In the genomic region with DNA sequence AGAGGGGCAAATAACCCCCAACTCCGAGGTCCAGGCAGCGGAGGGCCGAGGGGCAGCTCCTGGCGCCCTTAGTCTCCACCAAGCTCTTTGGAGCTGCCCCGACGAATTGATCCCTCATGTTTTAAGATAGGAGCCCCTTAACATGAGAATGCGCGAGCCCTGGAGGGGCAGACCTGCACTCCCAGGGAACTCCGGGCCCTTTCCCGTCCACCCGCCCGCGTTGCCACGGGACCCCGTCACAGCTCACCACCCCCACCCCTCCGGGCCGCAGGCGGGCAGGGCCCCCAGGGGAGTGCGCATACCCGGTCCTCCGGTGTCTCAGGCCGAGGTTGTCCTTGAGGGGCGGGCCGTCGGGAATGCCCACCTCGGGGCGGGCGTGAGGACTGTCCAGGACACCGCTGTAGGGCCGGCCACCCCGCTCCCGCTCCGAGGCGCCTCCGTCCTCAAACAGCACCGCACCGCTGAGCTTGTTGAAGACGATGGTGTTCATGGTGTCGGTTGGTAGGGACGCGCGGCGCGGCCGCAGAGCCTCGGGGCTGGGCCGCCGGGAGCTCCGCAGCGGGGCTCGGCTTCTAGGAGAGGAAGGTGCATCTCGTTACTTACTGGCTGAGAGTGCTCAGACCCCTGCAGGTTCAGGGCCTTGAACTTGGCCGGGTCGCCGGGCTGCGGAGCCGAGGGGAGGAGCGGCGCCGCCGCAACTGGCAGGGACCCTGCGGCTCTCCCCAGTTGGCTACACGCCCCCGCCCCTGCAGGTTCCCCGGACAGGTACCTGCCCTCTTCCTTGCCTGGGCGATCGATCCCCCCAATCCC, we compare ENCODE assay signal across 1 cellular context.
TF ChIP-seq lines count a peak whose summit lies in the region.

No MANE protein-coding gene starts in this region.

TF ChIP-seq in H1, 55 proteins besides CTCF, POLR2A, EP300 and RAD21 (continued from another document):
- TF ChIP-seq BRCA1 (IDR thresholded peaks at IDR 0.05; ENCODE audit: low read depth, low read length) (no peak), YY1 (IDR thresholded peaks at IDR 0.05; ENCODE audit: low read depth, low read length) (no peak), EGR1 (IDR thresholded peaks at IDR 0.05; ENCODE audit: borderline replicate concordance, low read depth, low read length) (0 out of 2 replicates have a peak, but pooled peaks have one; percentile 29), CBX8 (IDR thresholded peaks at IDR 0.05; ENCODE audit: borderline replicate concordance, low read depth, low read length) (no peak), SUZ12 (IDR thresholded peaks at IDR 0.05; ENCODE audit: low read length) (peak; percentile 57), JUN (IDR thresholded peaks at IDR 0.05; ENCODE audit: low read depth, low read length) (no peak), CTBP2 (IDR thresholded peaks at IDR 0.05; ENCODE audit: borderline replicate concordance, insufficient read depth, insufficient read length, low read length) (peak; percentile 66), KDM4A (IDR thresholded peaks at IDR 0.05; ENCODE audit: low read depth, low read length, severe bottlenecking) (peak; percentile 37), JUND (IDR thresholded peaks at IDR 0.05; ENCODE audit: low read length) (no peak), GABPA (IDR thresholded peaks at IDR 0.05; ENCODE audit: borderline replicate concordance, insufficient read depth, low read length) (no peak), FOSL1 (IDR thresholded peaks at IDR 0.05; ENCODE audit: insufficient read depth, low read depth, low read length) (no peak)
